ENCODE assay signal across 6 cellular contexts in the genomic region with DNA sequence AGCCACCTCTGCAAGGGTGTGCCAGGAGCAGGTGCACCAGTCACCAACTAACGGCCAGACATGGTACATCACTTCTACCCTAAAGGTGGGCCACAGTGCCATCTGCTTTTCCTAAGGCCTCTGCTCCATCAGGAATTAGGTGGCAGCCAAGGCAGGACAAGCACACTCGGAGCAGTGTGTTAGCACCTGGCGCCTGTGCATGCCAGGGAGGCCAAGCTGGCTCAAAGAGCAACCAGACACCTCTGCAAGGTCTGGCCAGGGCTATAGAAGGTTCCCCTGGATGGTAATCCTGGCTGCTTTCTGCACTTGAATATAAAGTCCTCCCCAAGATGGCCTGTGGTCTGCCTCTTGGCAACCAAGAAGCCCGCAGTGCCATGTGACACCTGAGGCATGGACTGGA. TPM values are rescaled to one million over a fixed set of nuclear protein-coding genes. Genes with fewer than 3 reads are reported as not detected.
"Had no signal": no experiment of that assay in that cellular context is flagged by ENCODE, and none has a peak within 500 bp of the region (broad histone marks: within the 10 kb centered on the region; RNA-seq: fewer than 3 reads in every experiment).

No MANE protein-coding gene starts in this region.

RNA-seq across cellular contexts. Expression of a gene that starts 45.4 kb away (rescaled TPM):
- total RNA-seq: GM23248, GM23338, H1, H7, H9, HFFc6 had no signal
- polyA plus RNA-seq: GM23248, GM23338, H1 had no signal
